ENCODE assay signal across 18 cellular contexts in genomic region chr5:132046915-132047314, GRCh38. TPM values are rescaled to one million over a fixed set of nuclear protein-coding genes. Genes with fewer than 3 reads are reported as not detected.
A peak's percentile ranks its signal among the peaks of the same experiment; 100 is the strongest.
DNase-seq lines count a peak whose midpoint lies in the region; ATAC-seq and TF ChIP-seq lines count a peak whose summit lies in the region.
"Had no signal": no experiment of that assay in that cellular context is flagged by ENCODE, and none has a peak within 500 bp of the region (broad histone marks: within the 10 kb centered on the region; RNA-seq: fewer than 3 reads in every experiment).

No MANE protein-coding gene starts in this region.

- no peaks in the 10 kb centered on the region for H3K9me3 Mint-ChIP-seq in GM23338

- no peaks in the 10 kb centered on the region for H3K9me2 ChIP-seq in GM23338 (ENCODE audit: insufficient read depth)

- intact Hi-C loops in posterior vena cava (cut with DNase I), result no loop called here

- H3K4me3 ChIP-seq in GM23338, result no peak overlapping the region
- H3K4me3 ChIP-seq: A549, GM12878, Peyer's patch, SJCRH30 had no signal

- H2AFZ ChIP-seq in GM23338, result no peak overlapping the region

- peak; percentile 8 for DNase-seq in activated T-cell treated with anti-CD3 and anti-CD28 coated beads, Interleukin-2, amount 50 U/mL, for 1 hour
- DNase-seq in activated T-cell treated with anti-CD3 and anti-CD28 coated beads for 4 hours (no peak), GM23338 (ENCODE audit: low spot score) (no peak), ecto neural progenitor cell (ENCODE audit: low spot score) (peak; percentile 37), posterior vena cava (ENCODE audit: low spot score) (peak; percentile 56), NCI-H2081 treated with DMSO at 0.1 percent for 48 hours (lab: John Stamatoyannopoulos, UW) (no peak), T1000 (lab: John Stamatoyannopoulos, UW) (no peak), HUDEP-2 (lab: John Stamatoyannopoulos, UW; ENCODE audit: unreplicated experiment in 76 of 76) (no peak)
- DNase-seq: COR-L47, MV-4-11, NCI-H1436 treated with DMSO at 0.1 percent for 48 hours, NCI-H2107, NCI-H446, Peyer's patch, SJCRH30 had no signal

- H3K36me3 Mint-ChIP-seq in GM23338 (ENCODE audit: low read depth), result no peaks in the 10 kb centered on the region
- H3K36me3 Mint-ChIP-seq: CD14-positive monocyte had no signal

- H3F3A ChIP-seq in GM23338 (replicated peaks; ENCODE audit: low read depth), result no peaks in the 10 kb centered on the region

- no peak overlapping the region for H3K27ac ChIP-seq in GM23338 (ENCODE audit: low read depth)
- H3K27ac ChIP-seq: A549, Peyer's patch, SJCRH30 had no signal

- H3K4me3 Mint-ChIP-seq in GM23338, result no peak overlapping the region
- H3K4me3 Mint-ChIP-seq: CD14-positive monocyte had no signal

- H3K27me3 Mint-ChIP-seq in GM23338 (ENCODE audit: insufficient read depth, low read depth, poor library complexity), result no peaks in the 10 kb centered on the region

- peaks cover 15% of the 10 kb centered on the region for H3K4me1 Mint-ChIP-seq in GM23338

- 0 out of 3 replicates have a peak, but pooled peaks have one; percentile 29 for ATAC-seq in GM23338
- ATAC-seq: A549, GM12878 had no signal

- H3K4me2 ChIP-seq in GM23338, result no peak overlapping the region
- H3K4me2 ChIP-seq: A549 had no signal

- no peaks in the 10 kb centered on the region for H4K20me1 ChIP-seq in GM23338 (replicated peaks; ENCODE audit: insufficient read depth)

- no peaks in the 10 kb centered on the region for H3K79me2 ChIP-seq in GM23338 (replicated peaks; ENCODE audit: insufficient read depth)

- no peak for TF ChIP-seq CTCF in GM23338 (conservative IDR thresholded peaks at IDR 0.05; ENCODE audit: low read depth in 2 of 2)

- 0 out of 2 replicates have a peak, but pooled peaks cover 14% of the 10 kb centered on the region for H3K4me1 ChIP-seq in GM23338 (ENCODE audit: insufficient read depth)
- H3K4me1 ChIP-seq: A549, Peyer's patch, SJCRH30 had no signal

- no peaks in the 10 kb centered on the region for H3K27me3 ChIP-seq in GM23338 (ENCODE audit: insufficient read depth)
- H3K27me3 ChIP-seq: Peyer's patch had no signal

- H3K27ac Mint-ChIP-seq in GM23338, result no peak overlapping the region
- H3K27ac Mint-ChIP-seq: CD14-positive monocyte had no signal

- no peaks in the 10 kb centered on the region; the same call in 1 of the 2 replicates for H3K36me3 ChIP-seq in GM23338 (ENCODE audit: insufficient read depth)
- H3K36me3 ChIP-seq: Peyer's patch, SJCRH30 had no signal

TF ChIP-seq in GM23338, 12 proteins besides CTCF, POLR2A, EP300 and RAD21:
- TF ChIP-seq CREB1 (CRISPR knock-in tag; IDR thresholded peaks at IDR 0.05; ENCODE audit: low read depth) (no peak), EZH2 (IDR thresholded peaks at IDR 0.05; ENCODE audit: low read depth, unreplicated experiment) (no peak), ZNF331 (CRISPR knock-in tag; IDR thresholded peaks at IDR 0.05; ENCODE audit: low read depth) (no peak)
- TF ChIP-seq, protein P1, sequence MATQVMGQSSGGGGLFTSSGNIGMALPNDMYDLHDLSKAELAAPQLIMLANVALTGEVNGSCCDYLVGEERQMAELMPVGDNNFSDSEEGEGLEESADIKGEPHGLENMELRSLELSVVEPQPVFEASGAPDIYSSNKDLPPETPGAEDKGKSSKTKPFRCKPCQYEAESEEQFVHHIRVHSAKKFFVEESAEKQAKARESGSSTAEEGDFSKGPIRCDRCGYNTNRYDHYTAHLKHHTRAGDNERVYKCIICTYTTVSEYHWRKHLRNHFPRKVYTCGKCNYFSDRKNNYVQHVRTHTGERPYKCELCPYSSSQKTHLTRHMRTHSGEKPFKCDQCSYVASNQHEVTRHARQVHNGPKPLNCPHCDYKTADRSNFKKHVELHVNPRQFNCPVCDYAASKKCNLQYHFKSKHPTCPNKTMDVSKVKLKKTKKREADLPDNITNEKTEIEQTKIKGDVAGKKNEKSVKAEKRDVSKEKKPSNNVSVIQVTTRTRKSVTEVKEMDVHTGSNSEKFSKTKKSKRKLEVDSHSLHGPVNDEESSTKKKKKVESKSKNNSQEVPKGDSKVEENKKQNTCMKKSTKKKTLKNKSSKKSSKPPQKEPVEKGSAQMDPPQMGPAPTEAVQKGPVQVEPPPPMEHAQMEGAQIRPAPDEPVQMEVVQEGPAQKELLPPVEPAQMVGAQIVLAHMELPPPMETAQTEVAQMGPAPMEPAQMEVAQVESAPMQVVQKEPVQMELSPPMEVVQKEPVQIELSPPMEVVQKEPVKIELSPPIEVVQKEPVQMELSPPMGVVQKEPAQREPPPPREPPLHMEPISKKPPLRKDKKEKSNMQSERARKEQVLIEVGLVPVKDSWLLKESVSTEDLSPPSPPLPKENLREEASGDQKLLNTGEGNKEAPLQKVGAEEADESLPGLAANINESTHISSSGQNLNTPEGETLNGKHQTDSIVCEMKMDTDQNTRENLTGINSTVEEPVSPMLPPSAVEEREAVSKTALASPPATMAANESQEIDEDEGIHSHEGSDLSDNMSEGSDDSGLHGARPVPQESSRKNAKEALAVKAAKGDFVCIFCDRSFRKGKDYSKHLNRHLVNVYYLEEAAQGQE (IDR thresholded peaks at IDR 0.05; ENCODE audit: unreplicated experiment), result no peak
- TF ChIP-seq, protein P2, sequence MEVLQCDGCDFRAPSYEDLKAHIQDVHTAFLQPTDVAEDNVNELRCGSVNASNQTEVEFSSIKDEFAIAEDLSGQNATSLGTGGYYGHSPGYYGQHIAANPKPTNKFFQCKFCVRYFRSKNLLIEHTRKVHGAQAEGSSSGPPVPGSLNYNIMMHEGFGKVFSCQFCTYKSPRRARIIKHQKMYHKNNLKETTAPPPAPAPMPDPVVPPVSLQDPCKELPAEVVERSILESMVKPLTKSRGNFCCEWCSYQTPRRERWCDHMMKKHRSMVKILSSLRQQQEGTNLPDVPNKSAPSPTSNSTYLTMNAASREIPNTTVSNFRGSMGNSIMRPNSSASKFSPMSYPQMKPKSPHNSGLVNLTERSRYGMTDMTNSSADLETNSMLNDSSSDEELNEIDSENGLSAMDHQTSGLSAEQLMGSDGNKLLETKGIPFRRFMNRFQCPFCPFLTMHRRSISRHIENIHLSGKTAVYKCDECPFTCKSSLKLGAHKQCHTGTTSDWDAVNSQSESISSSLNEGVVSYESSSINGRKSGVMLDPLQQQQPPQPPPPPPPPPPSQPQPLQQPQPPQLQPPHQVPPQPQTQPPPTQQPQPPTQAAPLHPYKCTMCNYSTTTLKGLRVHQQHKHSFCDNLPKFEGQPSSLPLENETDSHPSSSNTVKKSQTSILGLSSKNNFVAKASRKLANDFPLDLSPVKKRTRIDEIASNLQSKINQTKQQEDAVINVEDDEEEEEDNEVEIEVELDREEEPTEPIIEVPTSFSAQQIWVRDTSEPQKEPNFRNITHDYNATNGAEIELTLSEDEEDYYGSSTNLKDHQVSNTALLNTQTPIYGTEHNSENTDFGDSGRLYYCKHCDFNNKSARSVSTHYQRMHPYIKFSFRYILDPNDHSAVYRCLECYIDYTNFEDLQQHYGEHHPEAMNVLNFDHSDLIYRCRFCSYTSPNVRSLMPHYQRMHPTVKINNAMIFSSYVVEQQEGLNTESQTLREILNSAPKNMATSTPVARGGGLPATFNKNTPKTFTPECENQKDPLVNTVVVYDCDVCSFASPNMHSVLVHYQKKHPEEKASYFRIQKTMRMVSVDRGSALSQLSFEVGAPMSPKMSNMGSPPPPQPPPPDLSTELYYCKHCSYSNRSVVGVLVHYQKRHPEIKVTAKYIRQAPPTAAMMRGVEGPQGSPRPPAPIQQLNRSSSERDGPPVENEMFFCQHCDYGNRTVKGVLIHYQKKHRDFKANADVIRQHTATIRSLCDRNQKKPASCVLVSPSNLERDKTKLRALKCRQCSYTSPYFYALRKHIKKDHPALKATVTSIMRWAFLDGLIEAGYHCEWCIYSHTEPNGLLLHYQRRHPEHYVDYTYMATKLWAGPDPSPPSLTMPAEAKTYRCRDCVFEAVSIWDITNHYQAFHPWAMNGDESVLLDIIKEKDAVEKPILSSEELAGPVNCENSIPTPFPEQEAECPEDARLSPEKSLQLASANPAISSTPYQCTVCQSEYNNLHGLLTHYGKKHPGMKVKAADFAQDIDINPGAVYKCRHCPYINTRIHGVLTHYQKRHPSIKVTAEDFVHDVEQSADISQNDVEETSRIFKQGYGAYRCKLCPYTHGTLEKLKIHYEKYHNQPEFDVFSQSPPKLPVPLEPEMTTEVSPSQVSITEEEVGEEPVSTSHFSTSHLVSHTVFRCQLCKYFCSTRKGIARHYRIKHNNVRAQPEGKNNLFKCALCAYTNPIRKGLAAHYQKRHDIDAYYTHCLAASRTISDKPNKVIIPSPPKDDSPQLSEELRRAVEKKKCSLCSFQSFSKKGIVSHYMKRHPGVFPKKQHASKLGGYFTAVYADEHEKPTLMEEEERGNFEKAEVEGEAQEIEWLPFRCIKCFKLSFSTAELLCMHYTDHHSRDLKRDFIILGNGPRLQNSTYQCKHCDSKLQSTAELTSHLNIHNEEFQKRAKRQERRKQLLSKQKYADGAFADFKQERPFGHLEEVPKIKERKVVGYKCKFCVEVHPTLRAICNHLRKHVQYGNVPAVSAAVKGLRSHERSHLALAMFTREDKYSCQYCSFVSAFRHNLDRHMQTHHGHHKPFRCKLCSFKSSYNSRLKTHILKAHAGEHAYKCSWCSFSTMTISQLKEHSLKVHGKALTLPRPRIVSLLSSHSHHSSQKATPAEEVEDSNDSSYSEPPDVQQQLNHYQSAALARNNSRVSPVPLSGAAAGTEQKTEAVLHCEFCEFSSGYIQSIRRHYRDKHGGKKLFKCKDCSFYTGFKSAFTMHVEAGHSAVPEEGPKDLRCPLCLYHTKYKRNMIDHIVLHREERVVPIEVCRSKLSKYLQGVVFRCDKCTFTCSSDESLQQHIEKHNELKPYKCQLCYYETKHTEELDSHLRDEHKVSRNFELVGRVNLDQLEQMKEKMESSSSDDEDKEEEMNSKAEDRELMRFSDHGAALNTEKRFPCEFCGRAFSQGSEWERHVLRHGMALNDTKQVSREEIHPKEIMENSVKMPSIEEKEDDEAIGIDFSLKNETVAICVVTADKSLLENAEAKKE (CRISPR knock-in tag; IDR thresholded peaks at IDR 0.05), result no peak

RNA-seq across cellular contexts. Expression of gene IL3, which starts 13.5 kb away (rescaled TPM):
- total RNA-seq in GM23338 (2014; rRNA removed; shearing (Covaris generic)), result not detected in 2 replicates
- not detected in 2 replicates for polyA plus RNA-seq in GM23338 (2016; fragmentation: Nextera tagmentation; extraction: Ambion mirVana)
- not detected for total RNA-seq in posterior vena cava
- total RNA-seq: GM12878, Peyer's patch, SJCRH30 had no signal
- polyA plus RNA-seq: A549, CD14-positive monocyte, GM12878 had no signal

RNA-seq across cellular contexts. Expression of gene CSF2, which starts 26.7 kb away (rescaled TPM):
- total RNA-seq in GM23338 (2014; rRNA removed; shearing (Covaris generic)), result not detected in 2 replicates
- not detected in 2 replicates for polyA plus RNA-seq in GM23338 (2016; fragmentation: Nextera tagmentation; extraction: Ambion mirVana)
- total RNA-seq in posterior vena cava, result not detected
- total RNA-seq: Peyer's patch, SJCRH30 had no signal
- polyA plus RNA-seq: A549, CD14-positive monocyte had no signal

RNA-seq across cellular contexts. Expression of gene ACSL6, which starts 35.5 kb away (rescaled TPM):
- total RNA-seq in GM23338 (2014; rRNA removed; shearing (Covaris generic)), result 3.6 and 4.6 TPM in 2 replicates
- 0.76 and 1.1 TPM in 2 replicates for polyA plus RNA-seq in GM23338 (2016; fragmentation: Nextera tagmentation; extraction: Ambion mirVana)
- under 1 TPM; 0.32 to 0.62 TPM for total RNA-seq in posterior vena cava
- total RNA-seq: GM12878, SJCRH30 had no signal

Comparison
In these comparisons a context has a peak if more than half of its experiments do, and no peak if none do; other contexts are left out.
1. DNase-seq: peak in activated T-cell treated with anti-CD3 and anti-CD28 coated beads, Interleukin-2, amount 50 U/mL, for 1 hour (single experiment), ecto neural progenitor cell (single experiment) and posterior vena cava (single experiment); none in activated T-cell treated with anti-CD3 and anti-CD28 coated beads for 4 hours (single experiment), GM23338 (single experiment), NCI-H2081 treated with DMSO at 0.1 percent for 48 hours (single experiment), T1000 (single experiment) and HUDEP-2 (0 of 76).